13 cellular contexts compared by ENCODE assay signal in genomic region chr16:11225677-11226549, GRCh38. TPM values are rescaled to one million over a fixed set of nuclear protein-coding genes. Genes with fewer than 3 reads are reported as not detected.
A peak's percentile ranks its signal among the peaks of the same experiment; 100 is the strongest.
DNase-seq lines count a peak whose midpoint lies in the region; ATAC-seq lines count a peak whose summit lies in the region.
"Had no signal": no experiment of that assay in that cellular context is flagged by ENCODE, and none has a peak within 500 bp of the region (broad histone marks: within the 10 kb centered on the region; RNA-seq: fewer than 3 reads in every experiment).

No MANE protein-coding gene starts in this region.

- H3K36me3 Mint-ChIP-seq in T-helper 1 cell treated with Interleukin-12 subunit alpha and Interleukin-12 subunit beta and Interleukin-4 antibody, amounts not matched to agents 30 μg/mL and 1 μg/mL, for 36 hours (ENCODE audit: low read depth), result peaks cover 4% of the 10 kb centered on the region
- no peaks in the 10 kb centered on the region for H3K36me3 Mint-ChIP-seq in activated T-helper 17 cell treated with anti-CD3 and anti-CD28 coated beads, Interleukin-2, amount 50 U/mL, for 72 hours (ENCODE audit: low read depth)

- H2AFZ ChIP-seq in neuronal stem cell (ENCODE audit: low read length), result no peak overlapping the region

- no peak overlapping the region for H2BK15ac ChIP-seq in neuronal stem cell (ENCODE audit: low read length)

- no peak overlapping the region for H4K91ac ChIP-seq in neuronal stem cell (ENCODE audit: low read depth, low read length, poor library complexity)

- no peak overlapping the region for H3K9ac ChIP-seq in neuronal stem cell (ENCODE audit: low read depth, low read length, poor library complexity)

- H3K27me3 Mint-ChIP-seq in T-helper 1 cell treated with Interleukin-12 subunit alpha and Interleukin-12 subunit beta and Interleukin-4 antibody, amounts not matched to agents 30 μg/mL and 1 μg/mL, for 36 hours (ENCODE audit: low read depth), result no peaks in the 10 kb centered on the region
- no peaks in the 10 kb centered on the region for H3K27me3 Mint-ChIP-seq in activated T-helper 17 cell treated with anti-CD3 and anti-CD28 coated beads, Interleukin-2, amount 50 U/mL, for 72 hours

- no peaks in the 10 kb centered on the region for H3K79me1 ChIP-seq in neuronal stem cell (ENCODE audit: low read depth, low read length)

- H3K14ac ChIP-seq in neuronal stem cell (ENCODE audit: low read length), result peak overlapping the region; percentile 4

- H3K4ac ChIP-seq in neuronal stem cell (ENCODE audit: low read length), result no peak overlapping the region

- no peaks in the 10 kb centered on the region for H3K9me3 ChIP-seq in neuronal stem cell (replicated peaks in 1 of 2; ENCODE audit: control insufficient read depth in 2 of 2, insufficient read depth in 1 of 2, low read depth in 1 of 2, low read length in 2 of 2)
- H3K9me3 ChIP-seq: right atrium auricular region had no signal

- DNase-seq in T-helper 1 cell (no peak), neuronal stem cell (ENCODE audit: low spot score) (no peak), NCI-H748 treated with DMSO at 0.1 percent for 48 hours (lab: John Stamatoyannopoulos, UW) (no peak), SKM-1 treated with dmso at 0.1 percent for 144 hours (lab: John Stamatoyannopoulos, UW; ENCODE audit: unreplicated experiment) (no peak), left lobe of liver (ENCODE audit: low spot score) (no peak)
- DNase-seq: DMS53, KBM-7 had no signal

- peak overlapping the region; percentile 97 for H3K27ac Mint-ChIP-seq in T-helper 1 cell treated with Interleukin-12 subunit alpha and Interleukin-12 subunit beta and Interleukin-4 antibody, amounts not matched to agents 30 μg/mL and 1 μg/mL, for 36 hours
- H3K27ac Mint-ChIP-seq in activated T-helper 17 cell treated with anti-CD3 and anti-CD28 coated beads, Interleukin-2, amount 50 U/mL, for 72 hours, result peak overlapping the region; percentile 82

- ATAC-seq in HG02588 (IDR thresholded peaks at IDR 0.05; ENCODE audit: unreplicated experiment) (peak; percentile 2), left lobe of liver (no peak)
- ATAC-seq in activated T-helper 17 cell treated with anti-CD3 and anti-CD28 coated beads, Interleukin-2, amount 50 U/mL, for 72 hours (replicated peaks), result no peak

- no peak overlapping the region for H2BK5ac ChIP-seq in neuronal stem cell (ENCODE audit: low read length)

- H3K36me3 ChIP-seq in neuronal stem cell (replicated peaks in 1 of 2; ENCODE audit: control insufficient read depth in 2 of 2, insufficient read depth in 2 of 2, low read length in 2 of 2), result no peaks in the 10 kb centered on the region
- H3K36me3 ChIP-seq: right atrium auricular region had no signal

- no peaks in the 10 kb centered on the region for H3K9me3 Mint-ChIP-seq in T-helper 1 cell treated with Interleukin-12 subunit alpha and Interleukin-12 subunit beta and Interleukin-4 antibody, amounts not matched to agents 30 μg/mL and 1 μg/mL, for 36 hours
- no peaks in the 10 kb centered on the region for H3K9me3 Mint-ChIP-seq in activated T-helper 17 cell treated with anti-CD3 and anti-CD28 coated beads, Interleukin-2, amount 50 U/mL, for 72 hours

- no peak overlapping the region for H4K8ac ChIP-seq in neuronal stem cell (ENCODE audit: low read depth, low read length)

- H3K27me3 ChIP-seq in neuronal stem cell (ENCODE audit: control insufficient read depth in 3 of 3, insufficient read depth in 3 of 3, low read depth in 1 of 3, low read length in 3 of 3), result peaks cover 0 to 10% (median 0%) of the 10 kb centered on the region in 3 experiments
- H3K27me3 ChIP-seq: right atrium auricular region had no signal

- H3K4me3 ChIP-seq in neuronal stem cell (ENCODE audit: low read length in 2 of 2), result no peak overlapping the region

- peak overlapping the region; percentile 61 for H3K4me3 Mint-ChIP-seq in T-helper 1 cell treated with Interleukin-12 subunit alpha and Interleukin-12 subunit beta and Interleukin-4 antibody, amounts not matched to agents 30 μg/mL and 1 μg/mL, for 36 hours
- H3K4me3 Mint-ChIP-seq in activated T-helper 17 cell treated with anti-CD3 and anti-CD28 coated beads, Interleukin-2, amount 50 U/mL, for 72 hours, result peak overlapping the region; percentile 63

- H3K4me2 ChIP-seq in neuronal stem cell (ENCODE audit: insufficient read depth, low read length, poor library complexity, severe bottlenecking), result no peak overlapping the region

- peaks cover 0 to 2% of the 10 kb centered on the region in 2 donors for H3K4me1 ChIP-seq in neuronal stem cell (ENCODE audit: control insufficient read depth in 2 of 2, insufficient read depth in 1 of 2, low read depth in 1 of 2, low read length in 2 of 2)

- no peak overlapping the region for H3K27ac ChIP-seq in neuronal stem cell (replicated peaks; ENCODE audit: low read length)
- H3K27ac ChIP-seq: 22Rv1 had no signal

- H3K23ac ChIP-seq in neuronal stem cell (ENCODE audit: low read depth, low read length, poor library complexity), result peak overlapping the region; percentile 0

- no CpG with 5 or more reads among the region's 18 CpGs for WGBS in neuronal stem cell (ENCODE audit: extremely low coverage in 2 of 2, insufficient read length in 2 of 2, insufficient replicate concordance in 1 of 2), 2 donors

- no peak overlapping the region for H2BK120ac ChIP-seq in neuronal stem cell (ENCODE audit: low read depth, low read length)

- H2AK5ac ChIP-seq in neuronal stem cell (ENCODE audit: low read depth, low read length), result peak overlapping the region; percentile 74

- peaks cover 61% of the 10 kb centered on the region for H3K4me1 Mint-ChIP-seq in T-helper 1 cell treated with Interleukin-12 subunit alpha and Interleukin-12 subunit beta and Interleukin-4 antibody, amounts not matched to agents 30 μg/mL and 1 μg/mL, for 36 hours (ENCODE audit: low read depth)
- peaks cover 24% of the 10 kb centered on the region for H3K4me1 Mint-ChIP-seq in activated T-helper 17 cell treated with anti-CD3 and anti-CD28 coated beads, Interleukin-2, amount 50 U/mL, for 72 hours

- H3K18ac ChIP-seq in neuronal stem cell (ENCODE audit: low read length), result peak overlapping the region; percentile 15

- peak overlapping the region; percentile 58 for H2BK12ac ChIP-seq in neuronal stem cell (ENCODE audit: low read length)

RNA-seq across cellular contexts. Expression of gene SOCS1, which starts 30.1 kb away (rescaled TPM):
- total RNA-seq in activated T-helper 17 cell treated with anti-CD3 and anti-CD28 coated beads, Interleukin-2, amount 50 U/mL, for 72 hours, result 100 to 1,000 TPM in 1 of 2 donors, 10 to 100 TPM in 1; 89.7 to 124 TPM
- 3.4 TPM for polyA plus RNA-seq in neuronal stem cell (2013, experiment 1 of 2)
- 3.6 TPM for polyA plus RNA-seq in neuronal stem cell (2013, experiment 2 of 2)
- 0.91 TPM for total RNA-seq in left lobe of liver

RNA-seq across cellular contexts. Expression of gene TNP2, which starts 43.2 kb away (rescaled TPM):
- not detected for total RNA-seq in activated T-helper 17 cell treated with anti-CD3 and anti-CD28 coated beads, Interleukin-2, amount 50 U/mL, for 72 hours
- not detected for polyA plus RNA-seq in neuronal stem cell (2013, experiment 1 of 2)
- not detected for polyA plus RNA-seq in neuronal stem cell (2013, experiment 2 of 2)
- not detected for total RNA-seq in left lobe of liver
- total RNA-seq: right atrium auricular region had no signal
- polyA plus RNA-seq: adipose tissue had no signal

RNA-seq across cellular contexts. Expression of gene PRM3, which starts 47.5 kb away (rescaled TPM):
- not detected for total RNA-seq in activated T-helper 17 cell treated with anti-CD3 and anti-CD28 coated beads, Interleukin-2, amount 50 U/mL, for 72 hours
- not detected for polyA plus RNA-seq in neuronal stem cell (2013, experiment 1 of 2)
- polyA plus RNA-seq in neuronal stem cell (2013, experiment 2 of 2), result not detected
- not detected for total RNA-seq in left lobe of liver
- total RNA-seq: right atrium auricular region had no signal
- polyA plus RNA-seq: adipose tissue had no signal

RNA-seq across cellular contexts. Expression of gene PRM2, which starts 50.4 kb away (rescaled TPM):
- total RNA-seq in activated T-helper 17 cell treated with anti-CD3 and anti-CD28 coated beads, Interleukin-2, amount 50 U/mL, for 72 hours, result not detected
- not detected for polyA plus RNA-seq in neuronal stem cell (2013, experiment 1 of 2)
- polyA plus RNA-seq in neuronal stem cell (2013, experiment 2 of 2), result not detected
- total RNA-seq in left lobe of liver, result not detected
- total RNA-seq: right atrium auricular region had no signal
- polyA plus RNA-seq: adipose tissue had no signal

RNA-seq across cellular contexts. Expression of gene PRM1, which starts 55.2 kb away (rescaled TPM):
- total RNA-seq in activated T-helper 17 cell treated with anti-CD3 and anti-CD28 coated beads, Interleukin-2, amount 50 U/mL, for 72 hours, result not detected
- polyA plus RNA-seq in neuronal stem cell (2013, experiment 1 of 2), result not detected
- polyA plus RNA-seq in neuronal stem cell (2013, experiment 2 of 2), result not detected
- not detected for total RNA-seq in left lobe of liver
- total RNA-seq: right atrium auricular region had no signal
- polyA plus RNA-seq: adipose tissue had no signal

Comparison
In these comparisons a context has a peak if more than half of its experiments do, and no peak if none do; other contexts are left out.
1. RNA of gene SOCS1, which starts 30.1 kb away (total RNA-seq): 89.7 to 124 TPM in activated T-helper 17 cell treated with anti-CD3 and anti-CD28 coated beads, Interleukin-2, amount 50 U/mL, for 72 hours; 0.91 TPM in left lobe of liver (single experiment); every median in the first group is over 10 times any median in the second.